In genomic region chr1:32221980-32222751, GRCh38 we compare ENCODE assay signal across 8 cellular contexts. TPM values are rescaled to one million over a fixed set of nuclear protein-coding genes. Genes with fewer than 3 reads are reported as not detected.
A peak's percentile ranks its signal among the peaks of the same experiment; 100 is the strongest.
DNase-seq lines count a peak whose midpoint lies in the region; ATAC-seq and TF ChIP-seq lines count a peak whose summit lies in the region.

TSS of gene EIF3I (plus strand) at chr1:32222407. CDS start at chr1:32222442, 35 bp downstream.
TSS of gene TMEM234 (minus strand) at chr1:32222353. CDS start at chr1:32222322, 31 bp downstream.

- DNase-seq in GOT3 (lab: John Stamatoyannopoulos, UW) (peak; percentile 70), M059J (ENCODE audit: low read depth) (peak; percentile 95), SHP77 treated with DMSO at 0.1 percent for 48 hours (lab: John Stamatoyannopoulos, UW) (peak; percentile 94), fibroblast of the aortic adventitia (ENCODE audit: low read depth) (peak; percentile 92)
- DNase-seq in activated effector memory CD4-positive, alpha-beta T cell treated with anti-CD3 and anti-CD28 coated beads, Interleukin-2, amount 50 U/mL, for 16 hours: peak; percentile 97
- DNase-seq in natural killer cell treated with Interleukin-12 subunit alpha and Interleukin-12 subunit beta and Interleukin-15 and Interleukin-18, amount 100 ng/mL, for 72 hours (ENCODE audit: low spot score): peak; percentile 93
- DNase-seq in stimulated activated naive CD8-positive, alpha-beta T cell treated with anti-CD3 and anti-CD28 coated beads, Interleukin-15, Interleukin-2, amounts not matched to agents 100 U/mL and 50 U/mL, for 24 hours: peak; percentile 91

- H3K27ac ChIP-seq in DOHH2 (ENCODE audit: low read depth, low read length): peak within 1 kb of the TSS; percentile 46

- H3K36me3 Mint-ChIP-seq in natural killer cell treated with Interleukin-12 subunit alpha and Interleukin-12 subunit beta and Interleukin-15 and Interleukin-18, amount 100 ng/mL, for 72 hours: peaks cover 4% of the 10 kb centered on the region

- no peaks in the 10 kb centered on the region for H3K9me2 ChIP-seq in DOHH2 (replicated peaks; ENCODE audit: control insufficient read depth, low read length)

- peaks cover 20 to 25% of the 10 kb centered on the region in 2 donors for H3K4me1 Mint-ChIP-seq in natural killer cell treated with Interleukin-12 subunit alpha and Interleukin-12 subunit beta and Interleukin-15 and Interleukin-18, amount 100 ng/mL, for 72 hours (ENCODE audit: low read depth in 2 of 2)

- H3K79me2 ChIP-seq in DOHH2 (ENCODE audit: control insufficient read depth, low read length): peaks cover 42% of the 10 kb centered on the region

- H4K20me1 ChIP-seq in DOHH2 (ENCODE audit: control insufficient read depth, insufficient read depth, low read depth, low read length): no peaks in the 10 kb centered on the region

- H3K9me3 ChIP-seq in DOHH2 (ENCODE audit: control insufficient read depth, insufficient read depth, low read length): no peaks in the 10 kb centered on the region

- no peaks in the 10 kb centered on the region for H3K9me3 Mint-ChIP-seq in natural killer cell treated with Interleukin-12 subunit alpha and Interleukin-12 subunit beta and Interleukin-15 and Interleukin-18, amount 100 ng/mL, for 72 hours

- peaks cover 38% of the 10 kb centered on the region for H3K36me3 ChIP-seq in DOHH2 (ENCODE audit: control insufficient read depth, low read length)

- H3K4me1 ChIP-seq in DOHH2 (ENCODE audit: control insufficient read depth, low read length): peaks cover 30% of the 10 kb centered on the region

- H3K4me3 Mint-ChIP-seq in natural killer cell treated with Interleukin-12 subunit alpha and Interleukin-12 subunit beta and Interleukin-15 and Interleukin-18, amount 100 ng/mL, for 72 hours: peak within 1 kb of the TSS; percentile 90

- peak; percentile 95 to 97 for ATAC-seq in natural killer cell treated with Interleukin-12 subunit alpha and Interleukin-12 subunit beta and Interleukin-15 and Interleukin-18, amount 100 ng/mL, for 72 hours
- ATAC-seq in stimulated activated naive CD8-positive, alpha-beta T cell treated with anti-CD3 and anti-CD28 coated beads, Interleukin-15, Interleukin-2, amounts not matched to agents 100 U/mL and 50 U/mL, for 24 hours: peak; percentile 94

- TF ChIP-seq CTCF in DOHH2 (IDR thresholded peaks at IDR 0.05; ENCODE audit: low read depth, low read length, poor library complexity, severe bottlenecking) (no peak), fibroblast of the aortic adventitia (IDR thresholded peaks at IDR 0.05; ENCODE audit: insufficient read depth, low read length) (no peak)

- peak within 1 kb of the TSS; percentile 86 to 95 for H3K27ac Mint-ChIP-seq in natural killer cell treated with Interleukin-12 subunit alpha and Interleukin-12 subunit beta and Interleukin-15 and Interleukin-18, amount 100 ng/mL, for 72 hours

- 0 out of 2 replicates have a peak, but pooled peaks cover 2% of the 10 kb centered on the region for H3F3A ChIP-seq in DOHH2 (ENCODE audit: control insufficient read depth, insufficient read depth)

- H3K27me3 ChIP-seq in DOHH2 (ENCODE audit: control insufficient read depth, low read length): no peaks in the 10 kb centered on the region

- H3K4me3 ChIP-seq in DOHH2 (ENCODE audit: low read length): peak within 1 kb of the TSS; percentile 99
- H3K4me3 ChIP-seq in fibroblast of the aortic adventitia (ENCODE audit: low read depth, low read length): peak within 1 kb of the TSS; percentile 93

- no peaks in the 10 kb centered on the region for H3K27me3 Mint-ChIP-seq in natural killer cell treated with Interleukin-12 subunit alpha and Interleukin-12 subunit beta and Interleukin-15 and Interleukin-18, amount 100 ng/mL, for 72 hours

- H3K4me2 ChIP-seq in DOHH2 (ENCODE audit: low read length): peak within 1 kb of the TSS; percentile 76

RNA-seq across cellular contexts. Expression of gene EIF3I, which starts in this region (rescaled TPM):
- total RNA-seq in M059J (2014; rRNA removed; shearing (Covaris generic)): 517 and 553 TPM in 2 replicates
- 217 and 284 TPM in 2 replicates for total RNA-seq in fibroblast of the aortic adventitia (ENCODE audit: low replicate concordance)
- 100 to 1,000 TPM; 220 to 244 TPM for total RNA-seq in natural killer cell treated with Interleukin-12 subunit alpha and Interleukin-12 subunit beta and Interleukin-15 and Interleukin-18, amount 100 ng/mL, for 72 hours

RNA-seq across cellular contexts. Expression of gene TMEM234, which starts in this region (rescaled TPM):
- 12.0 and 12.3 TPM in 2 replicates for total RNA-seq in M059J (2014; rRNA removed; shearing (Covaris generic))
- total RNA-seq in fibroblast of the aortic adventitia (ENCODE audit: low replicate concordance): 18.3 and 21.0 TPM in 2 replicates
- total RNA-seq in natural killer cell treated with Interleukin-12 subunit alpha and Interleukin-12 subunit beta and Interleukin-15 and Interleukin-18, amount 100 ng/mL, for 72 hours: 10 to 100 TPM; 15.6 to 15.8 TPM

Comparison
In these comparisons a context has a peak if more than half of its experiments do, and no peak if none do; other contexts are left out.
1. Peak in every context shown above with its lines: DNase-seq, ATAC-seq, H3K4me3 ChIP-seq and H3K27ac ChIP-seq.